In the genomic region with DNA sequence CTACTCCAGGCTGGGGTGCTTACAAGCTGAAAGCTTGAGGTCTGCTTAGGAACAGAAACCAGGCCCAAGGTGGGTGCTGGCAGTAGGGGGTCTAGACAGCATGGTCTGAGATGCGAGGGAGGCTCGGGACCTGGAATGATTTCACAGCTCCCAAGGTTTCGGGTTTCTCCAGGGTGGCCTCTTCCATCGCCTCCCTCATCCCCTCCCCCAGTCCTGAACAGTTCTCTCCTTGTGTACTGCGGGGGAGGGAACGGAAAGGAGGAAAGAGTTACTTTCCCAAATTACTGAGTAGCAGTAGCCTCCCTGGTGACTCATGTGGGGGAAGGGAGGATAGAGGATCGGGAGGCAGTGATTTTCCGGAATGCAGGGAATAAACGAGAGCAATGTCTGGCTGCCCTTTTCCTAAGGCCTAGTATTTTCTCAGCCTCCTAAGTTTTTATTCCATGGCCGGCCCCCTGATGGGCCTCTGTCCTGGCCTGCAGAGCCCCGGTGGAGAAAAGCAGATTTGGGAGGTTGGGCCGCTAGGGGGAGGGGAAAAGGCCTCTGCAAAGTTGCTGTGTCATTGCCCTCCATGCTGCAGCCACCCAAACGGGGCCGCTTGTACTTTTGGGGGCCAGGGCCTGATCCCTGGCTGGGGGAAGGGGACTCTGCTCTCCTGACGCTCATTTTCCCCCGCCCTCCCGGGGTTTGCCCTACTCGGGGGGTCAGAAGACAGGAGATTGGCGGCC, we compare ENCODE assay signal across 8 cellular contexts.
DNase-seq lines count a peak whose midpoint lies in the region; ATAC-seq and TF ChIP-seq lines count a peak whose summit lies in the region.

No MANE protein-coding gene starts in this region.

- no peaks in the 10 kb centered on the region for H3K9me3 Mint-ChIP-seq in T-helper 2 cell treated with Interferon-gamma antibody and Interleukin-4, amounts not matched to agents 5 μg/mL and 100 μg/mL, for 36 hours

- H3K36me3 Mint-ChIP-seq in T-helper 2 cell treated with Interferon-gamma antibody and Interleukin-4, amounts not matched to agents 5 μg/mL and 100 μg/mL, for 36 hours (ENCODE audit: low read depth) = peaks cover 52% of the 10 kb centered on the region

- no peaks in the 10 kb centered on the region for H3K27me3 ChIP-seq in iPS DF 6.9 (ENCODE audit: control insufficient read depth, insufficient read depth, low read length)

- no CpG with 5 or more reads among the region's 19 CpGs for WGBS in iPS DF 6.9 (ENCODE audit: insufficient coverage, insufficient read length)

- peak overlapping the region; percentile 99 for H3K27ac Mint-ChIP-seq in T-helper 2 cell treated with Interferon-gamma antibody and Interleukin-4, amounts not matched to agents 5 μg/mL and 100 μg/mL, for 36 hours

- H3K4me1 ChIP-seq in iPS DF 6.9 (ENCODE audit: control insufficient read depth, insufficient read depth, low read length) = no peaks in the 10 kb centered on the region

- ATAC-seq in GM19328 (IDR thresholded peaks at IDR 0.05; ENCODE audit: unreplicated experiment) (no peak), HG02678 (IDR thresholded peaks at IDR 0.05; ENCODE audit: unreplicated experiment) (no peak)

- peaks cover 18% of the 10 kb centered on the region for H3K4me1 Mint-ChIP-seq in T-helper 2 cell treated with Interferon-gamma antibody and Interleukin-4, amounts not matched to agents 5 μg/mL and 100 μg/mL, for 36 hours (ENCODE audit: low read depth)

- in situ Hi-C loops in astrocyte of the cerebellum (cut with HindIII; ENCODE audit: low sequenced_read_pairs) = loop anchor here (10.0 kb wide), 1 partner anchor 125 kb away; a partner anchor contains a TSS

- H3K4me3 Mint-ChIP-seq in T-helper 2 cell treated with Interferon-gamma antibody and Interleukin-4, amounts not matched to agents 5 μg/mL and 100 μg/mL, for 36 hours = peak overlapping the region; percentile 93

- peak overlapping the region; percentile 54 for H3K27ac ChIP-seq in iPS DF 6.9 (ENCODE audit: low read length)

- H3K27me3 Mint-ChIP-seq in T-helper 2 cell treated with Interferon-gamma antibody and Interleukin-4, amounts not matched to agents 5 μg/mL and 100 μg/mL, for 36 hours (ENCODE audit: low read depth) = no peaks in the 10 kb centered on the region

- DNase-seq in GDM1 (lab: John Stamatoyannopoulos, UW) (peak; percentile 74), NCI-H1105 treated with DMSO at 0.1 percent for 48 hours (lab: John Stamatoyannopoulos, UW) (peak; percentile 79), astrocyte of the cerebellum (ENCODE audit: low read depth) (peak; percentile 71), iPS DF 6.9 (ENCODE audit: low read depth, low spot score) (no peak), skeletal muscle cell (ENCODE audit: low read depth) (peak; percentile 95)
- DNase-seq in T-helper 2 cell treated with Interferon-gamma antibody and Interleukin-4, amounts not matched to agents 5 μg/mL and 100 μg/mL, for 36 hours (ENCODE audit: low spot score) = peak; percentile 77

- no peaks in the 10 kb centered on the region for H3K9me3 ChIP-seq in iPS DF 6.9 (ENCODE audit: control insufficient read depth, insufficient read depth, low read length)

- peak; percentile 30 for TF ChIP-seq CTCF in astrocyte of the cerebellum (IDR thresholded peaks at IDR 0.05; ENCODE audit: low read depth, low read length, missing control alignments)

- H3K4me3 ChIP-seq in astrocyte of the cerebellum (ENCODE audit: low read depth, low read length) = peak overlapping the region; percentile 89
- H3K4me3 ChIP-seq in iPS DF 6.9 (ENCODE audit: low read length) = peak overlapping the region; percentile 95
- H3K4me3 ChIP-seq in skeletal muscle cell (ENCODE audit: low read depth, low read length) = peak overlapping the region; percentile 84

- H3K36me3 ChIP-seq in iPS DF 6.9 (ENCODE audit: control insufficient read depth, insufficient read depth, low read length) = peaks cover 19% of the 10 kb centered on the region
